17 cellular contexts compared by ENCODE assay signal in genomic region chr17:17346428-17347233, GRCh38. TPM values are rescaled to one million over a fixed set of nuclear protein-coding genes. Genes with fewer than 3 reads are reported as not detected.
DNase-seq lines count a peak whose midpoint lies in the region; ATAC-seq and TF ChIP-seq lines count a peak whose summit lies in the region.
"Had no signal": no experiment of that assay in that cellular context is flagged by ENCODE, and none has a peak within 500 bp of the region (broad histone marks: within the 10 kb centered on the region; RNA-seq: fewer than 3 reads in every experiment).

No MANE protein-coding gene starts in this region.

- H3K4me1 ChIP-seq in hepatocyte (ENCODE audit: insufficient read depth) = peaks cover 4% of the 10 kb centered on the region
- H3K4me1 ChIP-seq: Peyer's patch had no signal

- H2AFZ ChIP-seq in hepatocyte = no peak overlapping the region
- H2AFZ ChIP-seq: GM23248 had no signal

- H3K9me3 ChIP-seq in hepatocyte (ENCODE audit: low read depth) = no peaks in the 10 kb centered on the region
- H3K9me3 ChIP-seq: Peyer's patch had no signal

- intact Hi-C loops in posterior vena cava (cut with DNase I) = no loop called here

- H3K36me3 Mint-ChIP-seq in activated CD4-positive, alpha-beta memory T cell treated with anti-CD3 and anti-CD28 coated beads, Interleukin-2, amount 10 ng/mL, durations not matched to agents 7 days and 5 days (ENCODE audit: low read depth) = no peaks in the 10 kb centered on the region

- H3K4me2 ChIP-seq in hepatocyte = no peak overlapping the region

- H3K9me3 Mint-ChIP-seq in stimulated activated naive CD8-positive, alpha-beta T cell treated with anti-CD3 and anti-CD28 coated beads, Interleukin-15, amount 100 ng/mL, for 72 hours = no peaks in the 10 kb centered on the region
- no peaks in the 10 kb centered on the region for H3K9me3 Mint-ChIP-seq in activated CD4-positive, alpha-beta memory T cell treated with anti-CD3 and anti-CD28 coated beads, Interleukin-2, amount 10 ng/mL, durations not matched to agents 7 days and 5 days
- H3K9me3 Mint-ChIP-seq: CD8-positive, alpha-beta memory T cell had no signal

- no peak for DNase-seq in stimulated activated naive CD8-positive, alpha-beta T cell treated with anti-CD3 and anti-CD28 coated beads, Interleukin-15, amount 100 ng/mL, for 72 hours
- no peak for DNase-seq in stimulated activated naive CD8-positive, alpha-beta T cell treated with anti-CD3 and anti-CD28 coated beads, Interleukin-15, Interleukin-2, amounts not matched to agents 100 U/mL and 50 U/mL, for 24 hours
- DNase-seq in hepatocyte (ENCODE audit: low spot score) = peak; percentile 3
- DNase-seq in posterior vena cava (ENCODE audit: low spot score) = peak; percentile 65
- DNase-seq in activated CD4-positive, alpha-beta memory T cell treated with anti-CD3 and anti-CD28 coated beads, Interleukin-2, amount 10 ng/mL, durations not matched to agents 7 days and 5 days = no peak
- DNase-seq in MV-4-11 (lab: John Stamatoyannopoulos, UW) = no peak
- no peak for DNase-seq in NCI-H1105 (lab: John Stamatoyannopoulos, UW)
- DNase-seq: CD8-positive, alpha-beta memory T cell; DND-41; GDM1; GM23248; Karpas-422; MM.1S; NCI-H2029; NCI-H524; SHP77 treated with DMSO at 0.1 percent for 48 hours had no signal

- no peak for TF ChIP-seq CTCF in hepatocyte (IDR thresholded peaks at IDR 0.05; ENCODE audit: poor library complexity)

- H3K79me2 ChIP-seq in hepatocyte = no peaks in the 10 kb centered on the region

- H3K4me1 Mint-ChIP-seq in stimulated activated naive CD8-positive, alpha-beta T cell treated with anti-CD3 and anti-CD28 coated beads, Interleukin-15, amount 100 ng/mL, for 72 hours = no peaks in the 10 kb centered on the region
- no peaks in the 10 kb centered on the region for H3K4me1 Mint-ChIP-seq in activated CD4-positive, alpha-beta memory T cell treated with anti-CD3 and anti-CD28 coated beads, Interleukin-2, amount 10 ng/mL, durations not matched to agents 7 days and 5 days
- H3K4me1 Mint-ChIP-seq: CD8-positive, alpha-beta memory T cell had no signal

- no peak overlapping the region for H3K4me3 ChIP-seq in hepatocyte
- H3K4me3 ChIP-seq: GM23248, Peyer's patch had no signal

- ATAC-seq in stimulated activated naive CD8-positive, alpha-beta T cell treated with anti-CD3 and anti-CD28 coated beads, Interleukin-15, amount 100 ng/mL, for 72 hours = no peak
- no peak for ATAC-seq in stimulated activated naive CD8-positive, alpha-beta T cell treated with anti-CD3 and anti-CD28 coated beads, Interleukin-15, Interleukin-2, amounts not matched to agents 100 U/mL and 50 U/mL, for 24 hours

- H3K27ac Mint-ChIP-seq in stimulated activated naive CD8-positive, alpha-beta T cell treated with anti-CD3 and anti-CD28 coated beads, Interleukin-15, amount 100 ng/mL, for 72 hours = peak overlapping the region; percentile 36 to 54
- no peak overlapping the region for H3K27ac Mint-ChIP-seq in activated CD4-positive, alpha-beta memory T cell treated with anti-CD3 and anti-CD28 coated beads, Interleukin-2, amount 10 ng/mL, durations not matched to agents 7 days and 5 days
- H3K27ac Mint-ChIP-seq: CD8-positive, alpha-beta memory T cell had no signal

- no peaks in the 10 kb centered on the region for H3K27me3 ChIP-seq in hepatocyte
- H3K27me3 ChIP-seq: Peyer's patch had no signal

- no peaks in the 10 kb centered on the region for H3K27me3 Mint-ChIP-seq in stimulated activated naive CD8-positive, alpha-beta T cell treated with anti-CD3 and anti-CD28 coated beads, Interleukin-15, amount 100 ng/mL, for 72 hours
- no peaks in the 10 kb centered on the region for H3K27me3 Mint-ChIP-seq in activated CD4-positive, alpha-beta memory T cell treated with anti-CD3 and anti-CD28 coated beads, Interleukin-2, amount 10 ng/mL, durations not matched to agents 7 days and 5 days
- H3K27me3 Mint-ChIP-seq: CD8-positive, alpha-beta memory T cell had no signal

- H3K9me2 ChIP-seq in hepatocyte (replicated peaks; ENCODE audit: insufficient read depth) = no peaks in the 10 kb centered on the region

- no peaks in the 10 kb centered on the region for H4K20me1 ChIP-seq in hepatocyte (ENCODE audit: insufficient read depth, poor library complexity, severe bottlenecking)

- H3K4me3 Mint-ChIP-seq in stimulated activated naive CD8-positive, alpha-beta T cell treated with anti-CD3 and anti-CD28 coated beads, Interleukin-15, amount 100 ng/mL, for 72 hours = no peak overlapping the region
- H3K4me3 Mint-ChIP-seq in activated CD4-positive, alpha-beta memory T cell treated with anti-CD3 and anti-CD28 coated beads, Interleukin-2, amount 10 ng/mL, durations not matched to agents 7 days and 5 days = no peak overlapping the region
- H3K4me3 Mint-ChIP-seq: CD8-positive, alpha-beta memory T cell had no signal

- H3K36me3 ChIP-seq in hepatocyte (replicated peaks; ENCODE audit: insufficient read depth, low read depth) = no peaks in the 10 kb centered on the region
- H3K36me3 ChIP-seq: Peyer's patch had no signal

- 95% methylated on average over 31 of the region's 31 CpGs for WGBS in hepatocyte (ENCODE audit: low lambda C conversion rate, missing lambda C conversion rate)

- POLR2A ChIA-PET in activated CD4-positive, alpha-beta memory T cell treated with anti-CD3 and anti-CD28 coated beads, Interleukin-2, amount 10 ng/mL, durations not matched to agents 7 days and 5 days (lab: Charles Lee) = no interaction called here

- H3K27ac ChIP-seq in hepatocyte = no peak overlapping the region
- H3K27ac ChIP-seq: GM23248, Peyer's patch had no signal

- CTCF ChIA-PET in activated CD4-positive, alpha-beta memory T cell treated with anti-CD3 and anti-CD28 coated beads, Interleukin-2, amount 10 ng/mL, durations not matched to agents 7 days and 5 days (lab: Charles Lee) = no interaction called here

RNA-seq across cellular contexts. Expression of gene NT5M, which starts 43.5 kb away (rescaled TPM):
- total RNA-seq in hepatocyte (2.6 and 3.4 TPM in 2 replicates), posterior vena cava (1 to 10 TPM; 2.8 to 3.0 TPM)
- polyA plus RNA-seq in hepatocyte = 3.3 and 3.5 TPM in 2 replicates
- total RNA-seq in activated CD4-positive, alpha-beta memory T cell treated with anti-CD3 and anti-CD28 coated beads, Interleukin-2, amount 10 ng/mL, durations not matched to agents 7 days and 5 days = 1 to 10 TPM; 8.4 to 9.7 TPM

Comparison
In these comparisons a context has a peak if more than half of its experiments do, and no peak if none do; other contexts are left out.
1. DNase-seq: peak in hepatocyte (single experiment) and posterior vena cava (single experiment); none in stimulated activated naive CD8-positive, alpha-beta T cell treated with anti-CD3 and anti-CD28 coated beads, Interleukin-15, amount 100 ng/mL, for 72 hours (0 of 2), stimulated activated naive CD8-positive, alpha-beta T cell treated with anti-CD3 and anti-CD28 coated beads, Interleukin-15, Interleukin-2, amounts not matched to agents 100 U/mL and 50 U/mL, for 24 hours (single experiment), activated CD4-positive, alpha-beta memory T cell treated with anti-CD3 and anti-CD28 coated beads, Interleukin-2, amount 10 ng/mL, durations not matched to agents 7 days and 5 days (single experiment), MV-4-11 (single experiment) and NCI-H1105 (single experiment).